22 cellular contexts compared by ENCODE assay signal in genomic region chr2:68182902-68183301, GRCh38.
"Had no signal": no experiment of that assay in that cellular context is flagged by ENCODE, and none has a peak within 500 bp of the region (broad histone marks: within the 10 kb centered on the region; RNA-seq: fewer than 3 reads in every experiment).

No MANE protein-coding gene starts in this region.

- H3K9me3 ChIP-seq: adrenal gland, gastrocnemius medialis, heart left ventricle, lower lobe of right lung, right atrium auricular region, testis, upper lobe of left lung had no signal

- H3K27me3 ChIP-seq: adrenal gland, cardiac muscle cell, dorsolateral prefrontal cortex, gastrocnemius medialis, heart left ventricle, right atrium auricular region, testis, upper lobe of left lung had no signal

- H3K27me3 Mint-ChIP-seq: progenitor cell of endocrine pancreas had no signal

- H3K4me3 ChIP-seq: adrenal gland, cardiac muscle cell, dorsolateral prefrontal cortex, gastrocnemius medialis, heart left ventricle, lower lobe of right lung, right atrium auricular region, skin epidermis, testis, upper lobe of left lung had no signal

- DNase-seq: activated CD4-positive, alpha-beta T cell treated with anti-CD3 and anti-CD28 coated beads, Interleukin-2, amount 50 U/mL, for 48 hours; activated CD4-positive, CD25-positive, alpha-beta regulatory T cell treated with anti-CD3 and anti-CD28 coated beads, Interleukin-2, amount 50 U/mL, for 72 hours; activated CD8-positive, alpha-beta memory T cell treated with anti-CD3 and anti-CD28 coated beads, Interleukin-2, amount 50 U/mL, for 4 hours; activated naive CD4-positive, alpha-beta T cell; adrenal gland; dorsolateral prefrontal cortex; erythroblast; gastrocnemius medialis; heart left ventricle; lower lobe of right lung; midbrain; occipital lobe; stimulated activated CD4-positive, alpha-beta T cell treated with anti-CD3 and anti-CD28 coated beads, Interleukin-4, amount 100 ng/mL, for 4 hours; stimulated activated CD8-positive, alpha-beta memory T cell treated with anti-CD3 and anti-CD28 coated beads, Interleukin-4, amount 100 ng/mL, for 48 hours; stimulated activated naive CD4-positive, alpha-beta T cell treated with Interleukin-2 at 50 U/mL for 16 hours; T-helper 9 cell; testis; upper lobe of left lung had no signal

- ATAC-seq: gastrocnemius medialis, heart left ventricle, lower lobe of right lung had no signal

- H3K27ac ChIP-seq: adrenal gland, cardiac muscle cell, dorsolateral prefrontal cortex, gastrocnemius medialis, heart left ventricle, lower lobe of right lung, right atrium auricular region, skin epidermis, testis, upper lobe of left lung had no signal

- H3K4me1 ChIP-seq: gastrocnemius medialis, heart left ventricle, right atrium auricular region, testis had no signal
